In the genomic region with DNA sequence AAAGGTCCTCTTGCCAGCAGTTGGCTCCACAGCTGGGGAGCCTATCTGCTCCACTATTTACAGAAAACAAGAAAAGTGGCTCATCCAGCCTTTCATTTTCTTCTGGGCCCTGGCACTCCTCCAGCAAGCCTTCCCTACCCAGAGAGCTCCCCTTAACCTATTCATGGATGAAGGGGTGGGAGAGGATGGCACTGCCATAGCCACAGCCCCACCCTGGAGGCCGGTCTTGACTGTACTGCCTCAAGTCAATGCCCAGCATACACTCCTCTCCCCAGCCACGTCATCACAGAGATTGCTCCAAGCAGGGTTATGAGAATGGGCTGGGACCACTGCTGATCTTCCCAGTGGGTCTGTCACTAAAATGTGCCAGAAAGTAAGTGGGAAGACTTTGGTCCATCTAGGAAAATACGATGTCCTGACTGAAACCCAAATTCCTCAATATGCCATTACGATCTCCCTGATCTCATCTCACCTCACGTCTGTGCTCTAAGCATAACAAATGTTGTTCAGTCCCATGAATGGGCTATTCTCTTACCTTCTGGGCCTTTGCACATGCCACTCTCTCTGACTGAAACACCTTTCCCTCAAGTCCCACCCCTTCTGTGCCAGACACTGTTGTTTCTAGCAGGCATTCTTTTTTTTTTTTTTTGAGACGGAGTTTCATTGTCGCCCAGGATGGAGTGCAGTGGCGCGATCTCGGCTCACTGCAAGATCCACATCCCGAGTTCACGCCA, we compare ENCODE assay signal across 21 cellular contexts. TPM values are rescaled to one million over a fixed set of nuclear protein-coding genes. Genes with fewer than 3 reads are reported as not detected.
DNase-seq lines count a peak whose midpoint lies in the region; ATAC-seq and TF ChIP-seq lines count a peak whose summit lies in the region.
"Had no signal": no experiment of that assay in that cellular context is flagged by ENCODE, and none has a peak within 500 bp of the region (broad histone marks: within the 10 kb centered on the region; RNA-seq: fewer than 3 reads in every experiment).

No MANE protein-coding gene starts in this region.

- peak overlapping the region; percentile 55 for H3K27ac Mint-ChIP-seq in T-helper 1 cell treated with Interleukin-12 subunit alpha and Interleukin-12 subunit beta and Interleukin-4 antibody, amounts not matched to agents 30 μg/mL and 1 μg/mL, for 36 hours
- H3K27ac Mint-ChIP-seq in activated T-helper 17 cell treated with anti-CD3 and anti-CD28 coated beads, Interleukin-2, amount 50 U/mL, for 72 hours: no peak overlapping the region

- H3K4me3 ChIP-seq in HEK293 (ENCODE audit: low read depth, low read length) (no peak overlapping the region), A673 (ENCODE audit: low read depth, low read length, poor library complexity, severe bottlenecking) (no peak overlapping the region)
- H3K4me3 ChIP-seq: tibial nerve had no signal

- CTCF ChIA-PET in HEK293 (lab: Yijun Ruan, JAX): interaction anchor here (0.6 to 3.6 kb wide), 3 partner anchors 11 to 106 kb away, joined by 5 to 18 read pairs (median 15); no protein-coding TSS in a partner anchor
- CTCF ChIA-PET in A673 (lab: Charles Lee): interaction anchor here (0.7 kb wide), 1 partner anchor 133 kb away, joined by 3 read pairs; no protein-coding TSS in a partner anchor

- POLR2A ChIA-PET in HEK293 (lab: Yijun Ruan, JAX): no interaction called here
- POLR2A ChIA-PET in A673 (lab: Charles Lee; ENCODE audit: low non-redundant PET): no interaction called here

- no peak overlapping the region for H3K27ac ChIP-seq in HEK293 (ENCODE audit: extremely low read depth, low read depth, low read length)
- no peak overlapping the region for H3K27ac ChIP-seq in A673 (ENCODE audit: low read depth, low read length, poor library complexity, severe bottlenecking)
- H3K27ac ChIP-seq: tibial nerve had no signal

- no peak for ATAC-seq in activated T-helper 17 cell treated with anti-CD3 and anti-CD28 coated beads, Interleukin-2, amount 50 U/mL, for 72 hours (replicated peaks)
- ATAC-seq: HepG2, Right ventricle myocardium inferior, T-cell had no signal

- H3K9me3 ChIP-seq in HEK293 (ENCODE audit: control insufficient read depth, insufficient read depth, low read depth, low read length) (no peaks in the 10 kb centered on the region), A673 (ENCODE audit: low read depth, low read length, poor library complexity, severe bottlenecking) (no peaks in the 10 kb centered on the region)
- H3K9me3 ChIP-seq: neutrophil, tibial nerve had no signal

- H3K27me3 Mint-ChIP-seq in T-helper 1 cell treated with Interleukin-12 subunit alpha and Interleukin-12 subunit beta and Interleukin-4 antibody, amounts not matched to agents 30 μg/mL and 1 μg/mL, for 36 hours (ENCODE audit: low read depth): peaks cover 11% of the 10 kb centered on the region
- H3K27me3 Mint-ChIP-seq in activated T-helper 17 cell treated with anti-CD3 and anti-CD28 coated beads, Interleukin-2, amount 50 U/mL, for 72 hours: no peaks in the 10 kb centered on the region
- H3K27me3 Mint-ChIP-seq: T-cell had no signal

- H3K4me1 ChIP-seq in HEK293 (ENCODE audit: control insufficient read depth, insufficient read depth, low read length) (peaks cover 7% of the 10 kb centered on the region; the same call in 1 of the 2 replicates), A673 (ENCODE audit: insufficient read depth, low read length, poor library complexity, severe bottlenecking) (no peaks in the 10 kb centered on the region)
- H3K4me1 ChIP-seq: tibial nerve had no signal

- no peak for DNase-seq in T-helper 1 cell
- peak; percentile 57 for DNase-seq in mesenteric fat pad (ENCODE audit: low spot score)
- DNase-seq in GF-D8 (lab: John Stamatoyannopoulos, UW): no peak
- DNase-seq in central memory CD4-positive, alpha-beta T cell: no peak
- DNase-seq in A673 (ENCODE audit: low spot score): no peak
- DNase-seq: activated gamma-delta T cell treated with Interleukin-2 at 50 U/mL for 16 hours; foreskin fibroblast; hippocampal formation; midbrain; NCI-H1930; NCI-H510A; stimulated activated naive CD4-positive, alpha-beta T cell had no signal

- peaks cover 22 to 55% of the 10 kb centered on the region in 2 experiments for H3K36me3 ChIP-seq in HEK293 (ENCODE audit: control insufficient read depth in 2 of 2, insufficient read depth in 1 of 2, low read length in 2 of 2)
- peaks cover 23% of the 10 kb centered on the region for H3K36me3 ChIP-seq in A673 (ENCODE audit: insufficient read depth, low read length, poor library complexity, severe bottlenecking)

- H3K4me1 Mint-ChIP-seq in T-helper 1 cell treated with Interleukin-12 subunit alpha and Interleukin-12 subunit beta and Interleukin-4 antibody, amounts not matched to agents 30 μg/mL and 1 μg/mL, for 36 hours (ENCODE audit: low read depth): peaks cover 44% of the 10 kb centered on the region
- peaks cover 39% of the 10 kb centered on the region for H3K4me1 Mint-ChIP-seq in activated T-helper 17 cell treated with anti-CD3 and anti-CD28 coated beads, Interleukin-2, amount 50 U/mL, for 72 hours

- H3K27me3 ChIP-seq in A673 (replicated peaks; ENCODE audit: insufficient read depth, low read depth, low read length, poor library complexity): no peaks in the 10 kb centered on the region
- H3K27me3 ChIP-seq: neutrophil, tibial nerve had no signal

- no TSS peak for BruUV-seq in A673 (replicated peaks; lab: Mats Ljungman, UMichigan)

- TF ChIP-seq CTCF in HEK293 (tag by site-specific recombination; IDR thresholded peaks at IDR 0.05) (no peak), A673 (conservative IDR thresholded peaks at IDR 0.05; ENCODE audit: low read depth, low read length) (no peak)

- peak overlapping the region; percentile 71 for H3K4me3 Mint-ChIP-seq in T-helper 1 cell treated with Interleukin-12 subunit alpha and Interleukin-12 subunit beta and Interleukin-4 antibody, amounts not matched to agents 30 μg/mL and 1 μg/mL, for 36 hours
- peak overlapping the region; percentile 79 for H3K4me3 Mint-ChIP-seq in activated T-helper 17 cell treated with anti-CD3 and anti-CD28 coated beads, Interleukin-2, amount 50 U/mL, for 72 hours
- H3K4me3 Mint-ChIP-seq: CD14-positive monocyte had no signal

- intact Hi-C loops in A673 (cut with micrococcal nuclease; ENCODE audit: unreplicated experiment): no loop called here

- peaks cover 4% of the 10 kb centered on the region for H3K9me3 Mint-ChIP-seq in T-helper 1 cell treated with Interleukin-12 subunit alpha and Interleukin-12 subunit beta and Interleukin-4 antibody, amounts not matched to agents 30 μg/mL and 1 μg/mL, for 36 hours
- H3K9me3 Mint-ChIP-seq in activated T-helper 17 cell treated with anti-CD3 and anti-CD28 coated beads, Interleukin-2, amount 50 U/mL, for 72 hours: peaks cover 5% of the 10 kb centered on the region
- H3K9me3 Mint-ChIP-seq: CD14-positive monocyte had no signal

- peaks cover 51% of the 10 kb centered on the region for H3K36me3 Mint-ChIP-seq in T-helper 1 cell treated with Interleukin-12 subunit alpha and Interleukin-12 subunit beta and Interleukin-4 antibody, amounts not matched to agents 30 μg/mL and 1 μg/mL, for 36 hours (ENCODE audit: low read depth)
- H3K36me3 Mint-ChIP-seq in activated T-helper 17 cell treated with anti-CD3 and anti-CD28 coated beads, Interleukin-2, amount 50 U/mL, for 72 hours (ENCODE audit: low read depth): peaks cover 64% of the 10 kb centered on the region

TF ChIP-seq in HEK293, 187 proteins besides CTCF, POLR2A, EP300 and RAD21:
- TF ChIP-seq ZEB2 (tag by site-specific recombination; IDR thresholded peaks at IDR 0.05) (no peak), ZFP41 (tag by site-specific recombination; IDR thresholded peaks at IDR 0.05; ENCODE audit: borderline replicate concordance) (no peak), KLF1 (tag by site-specific recombination; IDR thresholded peaks at IDR 0.05) (no peak), PRDM1 (tag by site-specific recombination; IDR thresholded peaks at IDR 0.05) (peak; percentile 47), ZNF792 (tag by site-specific recombination; IDR thresholded peaks at IDR 0.05) (no peak), ZNF623 (tag by site-specific recombination; IDR thresholded peaks at IDR 0.05) (peak; percentile 94), ZNF341 (tag by site-specific recombination; IDR thresholded peaks at IDR 0.05; ENCODE audit: low read depth) (no peak)

RNA-seq across cellular contexts. Expression of a gene that starts 21.4 kb away (rescaled TPM):
- total RNA-seq in activated T-helper 17 cell treated with anti-CD3 and anti-CD28 coated beads, Interleukin-2, amount 50 U/mL, for 72 hours: under 1 TPM; 0.29 to 0.32 TPM
- total RNA-seq in mesenteric fat pad (22.8 TPM), A673 (2021) (0.09 and 0.11 TPM in 2 replicates)

RNA-seq across cellular contexts. Expression of a gene that starts 35.0 kb away (rescaled TPM):
- total RNA-seq in activated T-helper 17 cell treated with anti-CD3 and anti-CD28 coated beads, Interleukin-2, amount 50 U/mL, for 72 hours: 100 to 1,000 TPM in 1 of 2 donors, 10 to 100 TPM in 1; 66.2 to 102 TPM
- total RNA-seq in mesenteric fat pad (70.7 TPM), A673 (2021) (134 and 135 TPM in 2 replicates)

RNA-seq across cellular contexts. Expression of a gene that starts 38.1 kb away (rescaled TPM):
- total RNA-seq in activated T-helper 17 cell treated with anti-CD3 and anti-CD28 coated beads, Interleukin-2, amount 50 U/mL, for 72 hours: 100 to 1,000 TPM; 121 to 143 TPM
- total RNA-seq in mesenteric fat pad (50.7 TPM), A673 (2021) (144 and 158 TPM in 2 replicates)

Comparison
In these comparisons a context has a peak if more than half of its experiments do, and no peak if none do; other contexts are left out.
1. RNA of a gene that starts 21.4 kb away (total RNA-seq): 22.8 TPM in mesenteric fat pad (single experiment); 0.29 to 0.32 TPM in activated T-helper 17 cell treated with anti-CD3 and anti-CD28 coated beads, Interleukin-2, amount 50 U/mL, for 72 hours and 0.09 to 0.11 TPM in A673; every median in the first group is over 10 times any median in the second.